In genomic region chr12:21892341-21892740, GRCh38 we compare ENCODE assay signal across 31 cellular contexts. TPM values are rescaled to one million over a fixed set of nuclear protein-coding genes. Genes with fewer than 3 reads are reported as not detected.
A peak's percentile ranks its signal among the peaks of the same experiment; 100 is the strongest.
DNase-seq lines count a peak whose midpoint lies in the region; ATAC-seq and TF ChIP-seq lines count a peak whose summit lies in the region.
"Had no signal": no experiment of that assay in that cellular context is flagged by ENCODE, and none has a peak within 500 bp of the region (broad histone marks: within the 10 kb centered on the region; RNA-seq: fewer than 3 reads in every experiment).

No MANE protein-coding gene starts in this region.

- TF ChIP-seq CTCF in heart left ventricle (IDR thresholded peaks at IDR 0.05), result no peak
- no peak for TF ChIP-seq CTCF in nephron (IDR thresholded peaks at IDR 0.05; ENCODE audit: unreplicated experiment in 3 of 3)
- no peak for TF ChIP-seq CTCF in progenitor cell of endocrine pancreas (IDR thresholded peaks at IDR 0.05; ENCODE audit: unreplicated experiment)
- TF ChIP-seq CTCF in GM13977 (IDR thresholded peaks at IDR 0.05; ENCODE audit: extremely low read depth, insufficient read depth, missing control alignments), result no peak

- H3K9ac ChIP-seq in subcutaneous abdominal adipose tissue (ENCODE audit: low read length in 5 of 5), result peak overlapping the region in 1 of 5 donors; percentile 57
- H3K9ac ChIP-seq: BLaER1 treated with 17β-estradiol and CSF1 and Interleukin-3, amounts not matched to agents 10 nM and 100 nM; neural progenitor cell had no signal

- H3K4me1 ChIP-seq in heart left ventricle (peaks cover 0 to 40% (median 15%) of the 10 kb centered on the region in 12 donors), subcutaneous abdominal adipose tissue (ENCODE audit: control insufficient read depth in 5 of 5, insufficient read depth in 5 of 5, low read length in 5 of 5) (peaks cover 4 to 33% (median 18%) of the 10 kb centered on the region in 5 donors)
- H3K4me1 ChIP-seq: BLaER1 treated with 17β-estradiol and CSF1 and Interleukin-3, amounts not matched to agents 10 nM and 100 nM; HAP-1; neural progenitor cell; Peyer's patch had no signal

- peak in 1 of 4 donors; percentile 33 for ATAC-seq in heart left ventricle
- ATAC-seq: activated naive CD4-positive, alpha-beta T cell treated with anti-CD3 and anti-CD28 coated beads, Interleukin-2, amount 50 U/mL, for 72 hours; activated T-helper 17 cell treated with anti-CD3 and anti-CD28 coated beads, Interleukin-2, amount 50 U/mL, for 72 hours; K562 had no signal

- H3K27me3 Mint-ChIP-seq in nephron (ENCODE audit: low read depth), result no peaks in the 10 kb centered on the region
- H3K27me3 Mint-ChIP-seq in progenitor cell of endocrine pancreas, result peaks cover 3% of the 10 kb centered on the region
- H3K27me3 Mint-ChIP-seq in activated CD4-positive, alpha-beta memory T cell treated with anti-CD3 and anti-CD28 coated beads for 36 hours, result peaks cover 2% of the 10 kb centered on the region
- H3K27me3 Mint-ChIP-seq: activated CD4-positive, alpha-beta memory T cell treated with anti-CD3 and anti-CD28 coated beads, Interleukin-2, amount 10 ng/mL, durations not matched to agents 7 days and 5 days had no signal

- H3K9me3 Mint-ChIP-seq in nephron (peaks cover 4% of the 10 kb centered on the region), progenitor cell of endocrine pancreas (ENCODE audit: low read depth) (peaks cover 4% of the 10 kb centered on the region)
- H3K9me3 Mint-ChIP-seq in activated CD4-positive, alpha-beta memory T cell treated with anti-CD3 and anti-CD28 coated beads for 36 hours, result no peaks in the 10 kb centered on the region
- H3K9me3 Mint-ChIP-seq: activated CD4-positive, alpha-beta memory T cell treated with anti-CD3 and anti-CD28 coated beads, Interleukin-2, amount 10 ng/mL, durations not matched to agents 7 days and 5 days; activated T-helper 17 cell treated with anti-CD3 and anti-CD28 coated beads, Interleukin-2, amount 50 U/mL, for 72 hours had no signal

- 4 to 16% (median 10%) methylated on average over 1 of the region's 1 CpG for WGBS in heart left ventricle, 4 donors

- H3K4me3 Mint-ChIP-seq in nephron (no peak overlapping the region), progenitor cell of endocrine pancreas (ENCODE audit: low read depth) (no peak overlapping the region)
- no peak overlapping the region for H3K4me3 Mint-ChIP-seq in activated CD4-positive, alpha-beta memory T cell treated with anti-CD3 and anti-CD28 coated beads for 36 hours
- H3K4me3 Mint-ChIP-seq: activated CD4-positive, alpha-beta memory T cell treated with anti-CD3 and anti-CD28 coated beads, Interleukin-2, amount 10 ng/mL, durations not matched to agents 7 days and 5 days; activated T-helper 17 cell treated with anti-CD3 and anti-CD28 coated beads, Interleukin-2, amount 50 U/mL, for 72 hours; neural progenitor cell; stimulated activated naive CD8-positive, alpha-beta T cell treated with anti-CD3 and anti-CD28 coated beads, Interleukin-15, Interleukin-2, amounts not matched to agents 100 ng/mL and 50 ng/mL, for 24 hours had no signal

- no peak overlapping the region for H3K4me3 ChIP-seq in heart left ventricle
- H3K4me3 ChIP-seq in subcutaneous abdominal adipose tissue (ENCODE audit: low read depth in 1 of 5, low read length in 5 of 5), result no peak overlapping the region
- H3K4me3 ChIP-seq: BLaER1 treated with 17β-estradiol and CSF1 and Interleukin-3, amounts not matched to agents 10 nM and 100 nM; HAP-1; K562; lung; MG63; neural progenitor cell; Peyer's patch; skin epidermis; upper lobe of left lung had no signal

- POLR2A ChIA-PET in activated CD4-positive, alpha-beta memory T cell treated with anti-CD3 and anti-CD28 coated beads for 36 hours (lab: Charles Lee), result no interaction called here

- DNase-seq in caudate nucleus (lab: John Stamatoyannopoulos, UW) (no peak), heart left ventricle (no peak), progenitor cell of endocrine pancreas (ENCODE audit: low spot score, unreplicated experiment) (no peak), GM13977 (ENCODE audit: low spot score) (no peak), MV-4-11 (lab: John Stamatoyannopoulos, UW) (no peak)
- DNase-seq in activated CD4-positive, alpha-beta memory T cell treated with anti-CD3 and anti-CD28 coated beads for 36 hours, result no peak
- DNase-seq: ACHN; activated CD4-positive, alpha-beta memory T cell treated with anti-CD3 and anti-CD28 coated beads, Interleukin-2, amount 10 ng/mL, durations not matched to agents 7 days and 5 days; activated CD8-positive, alpha-beta memory T cell treated with anti-CD3 and anti-CD28 coated beads, Interleukin-2, amount 50 U/mL, for 48 hours; central memory CD4-positive, alpha-beta T cell; dermis blood vessel endothelial cell; DMS79; GF-D8; MG63; NCI-H1417 treated with DMSO at 0.1 percent for 48 hours; NCI-H2081 treated with DMSO at 0.1 percent for 48 hours; NCI-H748 treated with DMSO at 0.1 percent for 48 hours had no signal

- intact Hi-C loops in heart left ventricle (cut with DNase I), result loop anchor here in 1 of 10 donors (5.0 kb wide), 1 partner anchor 45 kb away; no protein-coding TSS in a partner anchor
- intact Hi-C loops in activated CD4-positive, alpha-beta memory T cell treated with anti-CD3 and anti-CD28 coated beads for 36 hours (cut with micrococcal nuclease), result no loop called here

- in situ Hi-C loops in GM13977 (cut with MboI; ENCODE audit: low pct_unique_long_range_greater_than_20kb, low sequenced_read_pairs, unreplicated experiment), result no loop called here

- H3K9me3 ChIP-seq in heart left ventricle, result peaks cover 0 to 2% (median 0%) of the 10 kb centered on the region in 12 donors
- H3K9me3 ChIP-seq in subcutaneous abdominal adipose tissue (ENCODE audit: control insufficient read depth in 5 of 5, low read length in 5 of 5), result no peaks in the 10 kb centered on the region
- H3K9me3 ChIP-seq: BLaER1 treated with 17β-estradiol and CSF1 and Interleukin-3, amounts not matched to agents 10 nM and 100 nM; HAP-1; MG63; Peyer's patch; upper lobe of left lung had no signal

- no peaks in the 10 kb centered on the region for H3K27me3 ChIP-seq in heart left ventricle
- H3K27me3 ChIP-seq in subcutaneous abdominal adipose tissue (ENCODE audit: control insufficient read depth in 5 of 5, insufficient read depth in 4 of 5, low read length in 5 of 5), result no peaks in the 10 kb centered on the region
- H3K27me3 ChIP-seq: BLaER1 treated with 17β-estradiol and CSF1 and Interleukin-3, amounts not matched to agents 10 nM and 100 nM; MG63; neural progenitor cell; Peyer's patch; upper lobe of left lung had no signal

- CTCF ChIA-PET in activated CD4-positive, alpha-beta memory T cell treated with anti-CD3 and anti-CD28 coated beads for 36 hours (lab: Charles Lee), result no interaction called here

- peaks cover 47% of the 10 kb centered on the region for H3K4me1 Mint-ChIP-seq in nephron
- no peaks in the 10 kb centered on the region for H3K4me1 Mint-ChIP-seq in progenitor cell of endocrine pancreas (ENCODE audit: low read depth)
- no peaks in the 10 kb centered on the region for H3K4me1 Mint-ChIP-seq in activated CD4-positive, alpha-beta memory T cell treated with anti-CD3 and anti-CD28 coated beads for 36 hours (ENCODE audit: low read depth)
- H3K4me1 Mint-ChIP-seq: activated CD4-positive, alpha-beta memory T cell treated with anti-CD3 and anti-CD28 coated beads, Interleukin-2, amount 10 ng/mL, durations not matched to agents 7 days and 5 days; activated T-helper 17 cell treated with anti-CD3 and anti-CD28 coated beads, Interleukin-2, amount 50 U/mL, for 72 hours; neural progenitor cell had no signal

- TF ChIP-seq POLR2A in heart left ventricle (IDR thresholded peaks at IDR 0.05), result no peak

- peak overlapping the region; percentile 26 to 66 (median 61) for H3K27ac Mint-ChIP-seq in nephron
- no peak overlapping the region for H3K27ac Mint-ChIP-seq in progenitor cell of endocrine pancreas
- no peak overlapping the region for H3K27ac Mint-ChIP-seq in activated CD4-positive, alpha-beta memory T cell treated with anti-CD3 and anti-CD28 coated beads for 36 hours
- H3K27ac Mint-ChIP-seq: activated CD4-positive, alpha-beta memory T cell treated with anti-CD3 and anti-CD28 coated beads, Interleukin-2, amount 10 ng/mL, durations not matched to agents 7 days and 5 days; activated naive CD4-positive, alpha-beta T cell treated with anti-CD3 and anti-CD28 coated beads, Interleukin-2, amount 50 U/mL, for 72 hours; activated T-helper 17 cell treated with anti-CD3 and anti-CD28 coated beads, Interleukin-2, amount 50 U/mL, for 72 hours; neural progenitor cell; stimulated activated naive CD8-positive, alpha-beta T cell treated with anti-CD3 and anti-CD28 coated beads, Interleukin-15, Interleukin-2, amounts not matched to agents 100 ng/mL and 50 ng/mL, for 24 hours had no signal

- H3K27ac ChIP-seq in caudate nucleus (ENCODE audit: low read depth, low read length), result peak overlapping the region; percentile 63
- H3K27ac ChIP-seq in heart left ventricle, result peak overlapping the region; percentile 34 to 83 (median 60)
- H3K27ac ChIP-seq in subcutaneous abdominal adipose tissue (ENCODE audit: low read depth, low read length), result peak overlapping the region; percentile 85
- H3K27ac ChIP-seq: BLaER1 treated with 17β-estradiol and CSF1 and Interleukin-3, amounts not matched to agents 10 nM and 100 nM; neural progenitor cell had no signal

- H3K36me3 Mint-ChIP-seq in nephron (ENCODE audit: low read depth) (peaks cover 4% of the 10 kb centered on the region), progenitor cell of endocrine pancreas (ENCODE audit: insufficient read depth) (no peaks in the 10 kb centered on the region)
- no peaks in the 10 kb centered on the region for H3K36me3 Mint-ChIP-seq in activated CD4-positive, alpha-beta memory T cell treated with anti-CD3 and anti-CD28 coated beads for 36 hours
- H3K36me3 Mint-ChIP-seq: activated naive CD4-positive, alpha-beta T cell treated with anti-CD3 and anti-CD28 coated beads, Interleukin-2, amount 50 U/mL, for 72 hours had no signal

- H3K36me3 ChIP-seq in heart left ventricle, result peaks cover 0 to 26% (median 4%) of the 10 kb centered on the region in 9 donors
- no peaks in the 10 kb centered on the region for H3K36me3 ChIP-seq in subcutaneous abdominal adipose tissue (ENCODE audit: control insufficient read depth in 5 of 5, insufficient read depth in 5 of 5, low read length in 5 of 5)
- H3K36me3 ChIP-seq: BLaER1 treated with 17β-estradiol and CSF1 and Interleukin-3, amounts not matched to agents 10 nM and 100 nM; HAP-1; MG63; neural progenitor cell; Peyer's patch; upper lobe of left lung had no signal

RNA-seq across cellular contexts. Expression of gene ABCC9, which starts 48.9 kb away (rescaled TPM):
- total RNA-seq in heart left ventricle (100 to 1,000 TPM in 1 of 9 donors, 10 to 100 TPM in 8; 60.1 to 103 (median 80.0) TPM), progenitor cell of endocrine pancreas (0.16 and 0.29 TPM in 2 replicates)
- polyA plus RNA-seq in heart left ventricle, result 10 to 100 TPM; 14.1 to 16.9 TPM
- not detected for total RNA-seq in activated CD4-positive, alpha-beta memory T cell treated with anti-CD3 and anti-CD28 coated beads for 36 hours
- total RNA-seq: activated CD4-positive, alpha-beta memory T cell treated with anti-CD3 and anti-CD28 coated beads, Interleukin-2, amount 10 ng/mL, durations not matched to agents 7 days and 5 days; activated naive CD4-positive, alpha-beta T cell treated with anti-CD3 and anti-CD28 coated beads, Interleukin-2, amount 50 U/mL, for 72 hours had no signal
- polyA plus RNA-seq: keratinocyte had no signal

Comparison
In these comparisons a context has a peak if more than half of its experiments do, and no peak if none do; other contexts are left out.
1. H3K27ac Mint-ChIP-seq: peak in nephron (3 of 3); none in progenitor cell of endocrine pancreas (single experiment) and activated CD4-positive, alpha-beta memory T cell treated with anti-CD3 and anti-CD28 coated beads for 36 hours (single experiment).
2. RNA of gene ABCC9, which starts 48.9 kb away (total RNA-seq): 60.1 to 103 TPM in heart left ventricle; 0.16 to 0.29 TPM in progenitor cell of endocrine pancreas and not detected in activated CD4-positive, alpha-beta memory T cell treated with anti-CD3 and anti-CD28 coated beads for 36 hours; every median in the first group is over 10 times any median in the second.
3. Peak in every context shown above with its lines, with median percentiles within 50 percentile points of each other: H3K27ac ChIP-seq.